Comparison of ENCODE assay signal across 10 cellular contexts in the genomic region with DNA sequence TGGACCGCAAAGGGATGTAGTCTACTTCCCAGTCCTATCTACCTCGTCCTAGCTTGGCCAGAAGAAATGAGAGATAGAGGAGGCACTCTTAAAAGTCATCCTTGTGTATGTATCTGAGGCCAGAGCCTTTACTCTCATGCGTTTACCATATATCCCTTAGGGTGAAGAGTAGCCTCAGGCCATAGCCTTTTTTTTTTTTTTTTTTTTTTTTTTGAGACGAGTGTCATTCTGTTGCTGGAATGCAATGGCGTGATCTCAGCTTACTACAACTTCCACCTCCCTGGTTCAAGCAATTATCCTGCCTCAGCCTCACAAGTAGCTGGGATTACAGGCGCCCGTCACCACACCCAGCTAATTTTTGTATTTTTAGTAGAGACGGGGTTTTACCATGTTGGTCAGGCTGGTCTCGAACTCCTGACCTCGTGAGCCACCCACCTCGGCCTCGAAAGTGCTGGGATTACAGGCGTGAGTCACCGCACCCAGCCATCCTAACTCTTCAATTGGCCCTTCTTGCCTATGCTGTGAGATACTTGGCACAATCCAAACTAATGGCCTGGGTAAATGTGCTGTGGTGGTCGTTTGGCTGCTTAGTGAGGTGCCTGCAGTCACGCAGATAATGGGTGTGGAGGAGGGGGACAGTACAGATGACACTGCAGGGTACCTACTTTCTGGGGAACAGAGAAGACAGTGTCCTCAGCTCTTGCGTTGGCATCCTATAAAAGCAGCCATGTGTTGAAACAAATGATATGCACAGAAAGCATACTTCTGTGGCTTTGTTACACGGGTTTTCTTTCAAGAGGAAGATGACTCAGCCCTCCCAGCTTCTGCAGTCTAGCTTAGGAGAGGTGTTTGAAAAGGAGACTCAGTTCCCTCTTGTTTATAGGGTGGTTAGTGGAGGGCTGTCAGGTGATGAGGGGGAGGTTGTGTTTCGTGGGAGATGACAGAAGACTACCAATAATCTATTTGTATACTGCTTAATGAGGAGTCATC. TPM values are rescaled to one million over a fixed set of nuclear protein-coding genes. Genes with fewer than 3 reads are reported as not detected.
DNase-seq lines count a peak whose midpoint lies in the region; ATAC-seq and TF ChIP-seq lines count a peak whose summit lies in the region.
"Had no signal": no experiment of that assay in that cellular context is flagged by ENCODE, and none has a peak within 500 bp of the region (broad histone marks: within the 10 kb centered on the region; RNA-seq: fewer than 3 reads in every experiment).

No MANE protein-coding gene starts in this region.

- no peaks in the 10 kb centered on the region for H3K27me3 ChIP-seq in gastroesophageal sphincter
- no peaks in the 10 kb centered on the region for H3K27me3 ChIP-seq in prostate gland (replicated peaks; ENCODE audit: insufficient read depth)
- H3K27me3 ChIP-seq: right atrium auricular region had no signal

- H3K9me3 ChIP-seq in gastroesophageal sphincter (no peaks in the 10 kb centered on the region), prostate gland (no peaks in the 10 kb centered on the region)
- H3K9me3 ChIP-seq: right atrium auricular region had no signal

- intact Hi-C loops in prostate gland (cut with DNase I): no loop called here

- H3K4me3 ChIP-seq in gastroesophageal sphincter (no peak overlapping the region), prostate gland (no peak overlapping the region)
- H3K4me3 ChIP-seq: right atrium auricular region had no signal

- WGBS in gastroesophageal sphincter (ENCODE audit: low coverage in 1 of 2), 2 donors: 63 to 88% methylated on average over 7 to 8 of the region's 19 CpGs
- 88% methylated on average over 17 of the region's 19 CpGs for WGBS in prostate gland

- H3K4me1 ChIP-seq in gastroesophageal sphincter (peaks cover 0 to 8% (median 0%) of the 10 kb centered on the region in 3 donors), prostate gland (replicated peaks) (no peaks in the 10 kb centered on the region)

- ATAC-seq in HG03442 (IDR thresholded peaks at IDR 0.05; ENCODE audit: unreplicated experiment) (peak; percentile 63), GM18861 (IDR thresholded peaks at IDR 0.05; ENCODE audit: unreplicated experiment) (no peak), gastroesophageal sphincter (no peak)

- no peak for TF ChIP-seq EP300 in gastroesophageal sphincter (IDR thresholded peaks at IDR 0.05)

- TF ChIP-seq CTCF in gastroesophageal sphincter (IDR thresholded peaks at IDR 0.05) (no peak), prostate gland (IDR thresholded peaks at IDR 0.05) (no peak)

- no peak for TF ChIP-seq POLR2A in gastroesophageal sphincter (IDR thresholded peaks at IDR 0.05)
- TF ChIP-seq POLR2A in prostate gland (IDR thresholded peaks at IDR 0.05): no peak

- H3K36me3 ChIP-seq in gastroesophageal sphincter: peaks cover 0 to 30% of the 10 kb centered on the region in 2 donors
- no peaks in the 10 kb centered on the region for H3K36me3 ChIP-seq in prostate gland

- H3K27ac ChIP-seq in gastroesophageal sphincter (no peak overlapping the region), prostate gland (no peak overlapping the region)
- H3K27ac ChIP-seq: right atrium auricular region had no signal

- peak; percentile 70 for DNase-seq in COLO829 (ENCODE audit: low spot score)
- peak; percentile 81 for DNase-seq in amniotic epithelial cell (ENCODE audit: low read depth)
- DNase-seq in lung microvascular endothelial cell (ENCODE audit: low read depth in 2 of 2): peak; percentile 9 to 68
- no peak for DNase-seq in DMS114 treated with DMSO at 0.1 percent for 48 hours (lab: John Stamatoyannopoulos, UW; ENCODE audit: unreplicated experiment)
- no peak for DNase-seq in prostate gland (ENCODE audit: low spot score)
- DNase-seq: stimulated activated naive B cell treated with anti-CD40 and anti-IgM and Interleukin-4, amounts not matched to agents 10 μg/mL and 1 μg/mL and 100 μg/mL, for 72 hours had no signal

RNA-seq across cellular contexts. Expression of gene DGAT2L6, which starts 10.4 kb away (rescaled TPM):
- total RNA-seq in lung microvascular endothelial cell (not detected in 2 replicates), gastroesophageal sphincter (not detected), prostate gland (not detected)
- total RNA-seq: right atrium auricular region had no signal

RNA-seq across cellular contexts. Expression of gene IGBP1, which starts 33.6 kb away (rescaled TPM):
- total RNA-seq in lung microvascular endothelial cell: 63.4 and 66.5 TPM in 2 replicates
- 10 to 100 TPM; 46.6 to 74.0 (median 57.0) TPM for total RNA-seq in gastroesophageal sphincter
- total RNA-seq in prostate gland: 10 to 100 TPM; 54.9 to 62.6 TPM

Comparison
In these comparisons a context has a peak if more than half of its experiments do, and no peak if none do; other contexts are left out.
1. DNase-seq: peak in COLO829 (single experiment), amniotic epithelial cell (single experiment) and lung microvascular endothelial cell (2 of 2); none in DMS114 treated with DMSO at 0.1 percent for 48 hours (single experiment) and prostate gland (single experiment).